ENCODE assay signal across 1 cellular context in genomic region chr10:93065675-93066543, GRCh38.
TF ChIP-seq lines count a peak whose summit lies in the region.

No MANE protein-coding gene starts in this region.

TF ChIP-seq in SK-N-SH treated with all-trans-retinoic acid at 6 μM for 48 hours, 23 proteins besides CTCF, POLR2A, EP300 and RAD21 (continued from another document):
- TF ChIP-seq CSRNP3 (CRISPR knock-in tag; IDR thresholded peaks at IDR 0.05) = no peak
- no peak for TF ChIP-seq ZNF565 (CRISPR knock-in tag; conservative IDR thresholded peaks at IDR 0.05; ENCODE audit: low read depth)
- no peak for TF ChIP-seq CREB5 (CRISPR knock-in tag; IDR thresholded peaks at IDR 0.05; ENCODE audit: low read depth)
- no peak for TF ChIP-seq ZC3H10 (CRISPR knock-in tag; IDR thresholded peaks at IDR 0.05)
- no peak for TF ChIP-seq ESRRG (CRISPR knock-in tag; IDR thresholded peaks at IDR 0.05)
- TF ChIP-seq PATZ1 (CRISPR knock-in tag; IDR thresholded peaks at IDR 0.05; ENCODE audit: borderline replicate concordance) = no peak
- TF ChIP-seq BACH2 (CRISPR knock-in tag; IDR thresholded peaks at IDR 0.05; ENCODE audit: borderline replicate concordance) = no peak
- no peak for TF ChIP-seq ISL1 (CRISPR knock-in tag; IDR thresholded peaks at IDR 0.05)
- no peak for TF ChIP-seq GLIS3 (CRISPR knock-in tag; IDR thresholded peaks at IDR 0.05)
- TF ChIP-seq OSR1 (CRISPR knock-in tag; IDR thresholded peaks at IDR 0.05) = no peak
- no peak for TF ChIP-seq TOX (CRISPR knock-in tag; IDR thresholded peaks at IDR 0.05; ENCODE audit: borderline replicate concordance)
- TF ChIP-seq ARNTL (CRISPR knock-in tag; IDR thresholded peaks at IDR 0.05; ENCODE audit: borderline replicate concordance, low read depth) = no peak
- TF ChIP-seq CSDC2 (CRISPR knock-in tag; IDR thresholded peaks at IDR 0.05) = no peak
- no peak for TF ChIP-seq ZNF8 (CRISPR knock-in tag; IDR thresholded peaks at IDR 0.05)
- no peak for TF ChIP-seq ZFP3 (CRISPR knock-in tag; IDR thresholded peaks at IDR 0.05)
